12 cellular contexts compared by ENCODE assay signal in genomic region chr6:25089442-25089841, GRCh38.
A peak's percentile ranks its signal among the peaks of the same experiment; 100 is the strongest.
DNase-seq lines count a peak whose midpoint lies in the region; ATAC-seq and TF ChIP-seq lines count a peak whose summit lies in the region.
"Had no signal": no experiment of that assay in that cellular context is flagged by ENCODE, and none has a peak within 500 bp of the region (broad histone marks: within the 10 kb centered on the region; RNA-seq: fewer than 3 reads in every experiment).

No MANE protein-coding gene starts in this region.

- peaks cover 16 to 23% of the 10 kb centered on the region in 2 donors for H3K36me3 Mint-ChIP-seq in CD14-positive monocyte
- H3K36me3 Mint-ChIP-seq in activated CD8-positive, alpha-beta T cell treated with anti-CD3 and anti-CD28 coated beads for 36 hours (ENCODE audit: low read depth): peaks cover 37% of the 10 kb centered on the region
- peaks cover 25% of the 10 kb centered on the region for H3K36me3 Mint-ChIP-seq in natural killer cell treated with Interleukin-12 subunit alpha and Interleukin-12 subunit beta and Interleukin-15 and Interleukin-18, amount 100 ng/mL, for 72 hours

- no peaks in the 10 kb centered on the region for H3K4me1 ChIP-seq in MM.1S (ENCODE audit: low read length)

- TF ChIP-seq CTCF in CD14-positive monocyte (IDR thresholded peaks at IDR 0.05) (no peak), fibroblast of mammary gland (conservative IDR thresholded peaks at IDR 0.05; ENCODE audit: control insufficient read depth, insufficient read depth, low read depth, low read length) (no peak), MM.1S (IDR thresholded peaks at IDR 0.05; ENCODE audit: low read length) (no peak)
- TF ChIP-seq CTCF in activated CD8-positive, alpha-beta T cell treated with anti-CD3 and anti-CD28 coated beads for 36 hours (IDR thresholded peaks at IDR 0.05): no peak

- H3K27ac Mint-ChIP-seq in CD14-positive monocyte: peak overlapping the region in 4 of 7 donors; percentile 6 to 64 (median 36)
- H3K27ac Mint-ChIP-seq in activated CD8-positive, alpha-beta T cell treated with anti-CD3 and anti-CD28 coated beads for 36 hours: peak overlapping the region; percentile 53
- H3K27ac Mint-ChIP-seq in natural killer cell treated with Interleukin-12 subunit alpha and Interleukin-12 subunit beta and Interleukin-15 and Interleukin-18, amount 100 ng/mL, for 72 hours: peak overlapping the region in 1 of 2 donors; percentile 38
- H3K27ac Mint-ChIP-seq: activated naive CD8-positive, alpha-beta T cell had no signal

- DNase-seq in CD14-positive monocyte (ENCODE audit: low spot score) (no peak), EL (peak; percentile 26), fibroblast of mammary gland (ENCODE audit: low read depth) (peak; percentile 7), MM.1S (no peak)
- no peak for DNase-seq in activated CD8-positive, alpha-beta T cell treated with anti-CD3 and anti-CD28 coated beads for 36 hours
- no peak for DNase-seq in natural killer cell treated with Interleukin-12 subunit alpha and Interleukin-12 subunit beta and Interleukin-15 and Interleukin-18, amount 100 ng/mL, for 72 hours (ENCODE audit: low spot score)
- DNase-seq: glutamatergic neuron, NCI-H1092, NCI-H524 had no signal

- H3K9me3 Mint-ChIP-seq in CD14-positive monocyte: no peaks in the 10 kb centered on the region
- H3K9me3 Mint-ChIP-seq in activated CD8-positive, alpha-beta T cell treated with anti-CD3 and anti-CD28 coated beads for 36 hours: no peaks in the 10 kb centered on the region
- H3K9me3 Mint-ChIP-seq in natural killer cell treated with Interleukin-12 subunit alpha and Interleukin-12 subunit beta and Interleukin-15 and Interleukin-18, amount 100 ng/mL, for 72 hours: no peaks in the 10 kb centered on the region

- peaks cover 3% of the 10 kb centered on the region; the same call in 1 of the 2 replicates for H3K36me3 ChIP-seq in MM.1S (replicated peaks; ENCODE audit: insufficient read depth, low read length)

- H3K79me2 ChIP-seq in MM.1S (ENCODE audit: low read length): no peaks in the 10 kb centered on the region

- no peaks in the 10 kb centered on the region for H3K9me2 ChIP-seq in MM.1S (replicated peaks; ENCODE audit: insufficient read depth, low read length)

- H3K9me3 ChIP-seq in MM.1S (replicated peaks; ENCODE audit: insufficient read depth, low read length): no peaks in the 10 kb centered on the region
- H3K9me3 ChIP-seq: thoracic aorta had no signal

- no peak overlapping the region for H3K9ac ChIP-seq in MM.1S (ENCODE audit: low read length)

- H3K4me3 Mint-ChIP-seq in CD14-positive monocyte: peak overlapping the region in 1 of 2 donors; percentile 56
- no peak overlapping the region for H3K4me3 Mint-ChIP-seq in activated CD8-positive, alpha-beta T cell treated with anti-CD3 and anti-CD28 coated beads for 36 hours
- no peak overlapping the region for H3K4me3 Mint-ChIP-seq in natural killer cell treated with Interleukin-12 subunit alpha and Interleukin-12 subunit beta and Interleukin-15 and Interleukin-18, amount 100 ng/mL, for 72 hours
- H3K4me3 Mint-ChIP-seq: activated naive CD8-positive, alpha-beta T cell had no signal

- H3K27ac ChIP-seq in MM.1S (ENCODE audit: low read length): no peak overlapping the region
- H3K27ac ChIP-seq: thoracic aorta had no signal

- no peaks in the 10 kb centered on the region for H4K20me1 ChIP-seq in MM.1S (ENCODE audit: insufficient read depth, low read length)

- CTCF ChIA-PET in activated CD8-positive, alpha-beta T cell treated with anti-CD3 and anti-CD28 coated beads for 36 hours (lab: Charles Lee): interaction anchor here (1.2 to 2.3 kb wide), 4 partner anchors 13 to 19 kb away, joined by 3 to 7 read pairs (median 4); no protein-coding TSS in a partner anchor

- POLR2A ChIA-PET in activated CD8-positive, alpha-beta T cell treated with anti-CD3 and anti-CD28 coated beads for 36 hours (lab: Charles Lee): interaction anchor here (0.7 to 2.0 kb wide), 5 partner anchors 9 to 82 kb away, joined by 3 to 7 read pairs (median 4); no protein-coding TSS in a partner anchor

- ATAC-seq in activated CD8-positive, alpha-beta T cell treated with anti-CD3 and anti-CD28 coated beads for 36 hours: no peak
- no peak for ATAC-seq in natural killer cell treated with Interleukin-12 subunit alpha and Interleukin-12 subunit beta and Interleukin-15 and Interleukin-18, amount 100 ng/mL, for 72 hours
- ATAC-seq in GM19023 (IDR thresholded peaks at IDR 0.05; ENCODE audit: unreplicated experiment): no peak

- no peak overlapping the region for H2AFZ ChIP-seq in MM.1S (ENCODE audit: low read length)

- H3K4me3 ChIP-seq in fibroblast of mammary gland (ENCODE audit: control insufficient read depth, low read depth, low read length) (no peak overlapping the region), MM.1S (ENCODE audit: low read length) (no peak overlapping the region)
- H3K4me3 ChIP-seq: thoracic aorta had no signal

- H3K27me3 Mint-ChIP-seq in CD14-positive monocyte (ENCODE audit: low read depth in 3 of 3): peaks cover 0 to 1% (median 0%) of the 10 kb centered on the region in 3 donors
- no peaks in the 10 kb centered on the region for H3K27me3 Mint-ChIP-seq in activated CD8-positive, alpha-beta T cell treated with anti-CD3 and anti-CD28 coated beads for 36 hours
- H3K27me3 Mint-ChIP-seq in natural killer cell treated with Interleukin-12 subunit alpha and Interleukin-12 subunit beta and Interleukin-15 and Interleukin-18, amount 100 ng/mL, for 72 hours: no peaks in the 10 kb centered on the region
- H3K27me3 Mint-ChIP-seq: activated naive CD8-positive, alpha-beta T cell had no signal

- intact Hi-C loops in CD14-positive monocyte (cut with micrococcal nuclease): no loop called here
- intact Hi-C loops in activated CD8-positive, alpha-beta T cell treated with anti-CD3 and anti-CD28 coated beads for 36 hours (cut with micrococcal nuclease): no loop called here

- no peaks in the 10 kb centered on the region for H3F3A ChIP-seq in MM.1S (ENCODE audit: insufficient read depth, low read length)

- peaks cover 12% of the 10 kb centered on the region for H3K4me1 Mint-ChIP-seq in CD14-positive monocyte
- H3K4me1 Mint-ChIP-seq in activated CD8-positive, alpha-beta T cell treated with anti-CD3 and anti-CD28 coated beads for 36 hours (ENCODE audit: low read depth): peaks cover 17% of the 10 kb centered on the region
- H3K4me1 Mint-ChIP-seq in natural killer cell treated with Interleukin-12 subunit alpha and Interleukin-12 subunit beta and Interleukin-15 and Interleukin-18, amount 100 ng/mL, for 72 hours (ENCODE audit: low read depth in 2 of 2): peaks cover 6 to 9% of the 10 kb centered on the region in 2 donors

- H3K27me3 ChIP-seq in MM.1S (replicated peaks; ENCODE audit: insufficient read depth, low read length): no peaks in the 10 kb centered on the region

- no peak overlapping the region for H3K4me2 ChIP-seq in MM.1S (ENCODE audit: low read depth, low read length)

Comparison
In these comparisons a context has a peak if more than half of its experiments do, and no peak if none do; other contexts are left out.
1. DNase-seq: peak in EL (single experiment) and fibroblast of mammary gland (single experiment); none in CD14-positive monocyte (single experiment), activated CD8-positive, alpha-beta T cell treated with anti-CD3 and anti-CD28 coated beads for 36 hours (single experiment), natural killer cell treated with Interleukin-12 subunit alpha and Interleukin-12 subunit beta and Interleukin-15 and Interleukin-18, amount 100 ng/mL, for 72 hours (single experiment) and MM.1S (single experiment).